In genomic region chr16:87647431-87648185, GRCh38 we compare ENCODE assay signal across 25 cellular contexts. TPM values are rescaled to one million over a fixed set of nuclear protein-coding genes. Genes with fewer than 3 reads are reported as not detected.
DNase-seq lines count a peak whose midpoint lies in the region; ATAC-seq, FAIRE-seq and TF ChIP-seq lines count a peak whose summit lies in the region.
"Had no signal": no experiment of that assay in that cellular context is flagged by ENCODE, and none has a peak within 500 bp of the region (broad histone marks: within the 10 kb centered on the region; RNA-seq: fewer than 3 reads in every experiment).

No MANE protein-coding gene starts in this region.

- H3K4me3 ChIP-seq in SK-N-SH (ENCODE audit: low read depth in 2 of 2, low read length in 1 of 2) (no peak overlapping the region), BLaER1 (no peak overlapping the region), NB4 (ENCODE audit: low read depth, low read length) (no peak overlapping the region), H1 (ENCODE audit: extremely low read depth in 1 of 4, insufficient read depth in 2 of 4, low read depth in 3 of 4, low read length in 4 of 4) (no peak overlapping the region)
- H3K4me3 ChIP-seq: HAP-1 had no signal

- H3K79me2 ChIP-seq in SK-N-SH (ENCODE audit: insufficient read depth) (no peaks in the 10 kb centered on the region), H1 (ENCODE audit: control insufficient read depth in 1 of 2, insufficient read depth in 2 of 2, low read length in 2 of 2) (no peaks in the 10 kb centered on the region; a peak in 1 of 4 replicates)

- no peak for ATAC-seq in SK-N-SH treated with all-trans-retinoic acid at 6 μM for 48 hours
- ATAC-seq in HG02885 (IDR thresholded peaks at IDR 0.05; ENCODE audit: poor library complexity, unreplicated experiment) = no peak

- POLR2A ChIA-PET in SK-N-SH (lab: Yijun Ruan, JAX) (no interaction called here), H1 (lab: Charles Lee; ENCODE audit: partially characterized antibody) (no interaction called here)

- CTCF ChIA-PET in SK-N-SH (lab: Yijun Ruan, JAX) (interaction anchor here (1.2 to 7.8 kb wide), 4 partner anchors 11 to 231 kb away, joined by 3 to 68 read pairs (median 6); no protein-coding TSS in a partner anchor), H1 (lab: Charles Lee; ENCODE audit: partially characterized antibody) (interaction anchor here (0.9 to 5.6 kb wide), 11 partner anchors 8 to 231 kb away, joined by 3 to 41 read pairs (median 6); no protein-coding TSS in a partner anchor)

- FAIRE-seq in H1 (lab: Jason Lieb, UNC) = no peak
- FAIRE-seq in H54 (lab: Jason Lieb, UNC) = no peak
- FAIRE-seq: G401.6, GM18507, GM19239, HTR-8/SVneo had no signal

- TF ChIP-seq EP300 in SK-N-SH (IDR thresholded peaks at IDR 0.05; ENCODE audit: borderline replicate concordance in 1 of 2, low read depth in 1 of 2, low read length in 1 of 2) (no peak), H1 (IDR thresholded peaks at IDR 0.05; ENCODE audit: borderline replicate concordance in 1 of 2, low read depth in 2 of 2, low read length in 2 of 2) (no peak)

- H3K9me3 ChIP-seq in SK-N-SH = no peaks in the 10 kb centered on the region
- no peaks in the 10 kb centered on the region for H3K9me3 ChIP-seq in BLaER1
- peaks cover 0 to 3% of the 10 kb centered on the region in 2 experiments; a peak in 1 of 4 replicates for H3K9me3 ChIP-seq in H1 (ENCODE audit: insufficient read depth in 2 of 2, low read depth in 1 of 2, low read length in 1 of 2)
- H3K9me3 ChIP-seq: HAP-1 had no signal

- H3K36me3 ChIP-seq in SK-N-SH (replicated peaks in 1 of 2; ENCODE audit: control insufficient read depth in 1 of 2, insufficient read depth in 2 of 2, low read length in 1 of 2) (no peaks in the 10 kb centered on the region), BLaER1 (no peaks in the 10 kb centered on the region), H1 (ENCODE audit: control insufficient read depth in 2 of 4, insufficient read depth in 4 of 4, low read length in 3 of 4) (peaks cover 0 to 9% (median 3%) of the 10 kb centered on the region in 4 experiments; a peak in 3 of 8 replicates)
- H3K36me3 ChIP-seq: HAP-1 had no signal

- no peaks in the 10 kb centered on the region for H3K9me2 ChIP-seq in SK-N-SH

- no peak overlapping the region for H3K27ac ChIP-seq in SK-N-SH (ENCODE audit: low read depth in 2 of 2, low read length in 1 of 2)
- H3K27ac ChIP-seq in BLaER1 = no peak overlapping the region
- no peak overlapping the region for H3K27ac ChIP-seq in H1 (ENCODE audit: low read depth, low read length)
- H3K27ac ChIP-seq: C4-2B had no signal

- H3K4me2 ChIP-seq in SK-N-SH = no peak overlapping the region
- peak overlapping the region; percentile 7; the same call in 1 of the 2 replicates for H3K4me2 ChIP-seq in BLaER1
- no peak overlapping the region for H3K4me2 ChIP-seq in H1 (ENCODE audit: insufficient read depth in 1 of 2, low read depth in 2 of 2, low read length in 2 of 2)

- H2BK20ac ChIP-seq in H1 (ENCODE audit: low read length) = no peak overlapping the region

- peaks cover 0 to 3% of the 10 kb centered on the region in 2 experiments; a peak in 1 of 4 replicates for H3K4me1 ChIP-seq in SK-N-SH (ENCODE audit: control insufficient read depth in 1 of 2, insufficient read depth in 2 of 2, low read depth in 1 of 2, low read length in 1 of 2)
- H3K4me1 ChIP-seq in BLaER1 = peaks cover 20% of the 10 kb centered on the region; the same call in 1 of the 2 replicates
- peaks cover 0 to 4% (median 0%) of the 10 kb centered on the region in 4 experiments; a peak in 2 of 7 replicates for H3K4me1 ChIP-seq in H1 (replicated peaks in 1 of 4; ENCODE audit: control insufficient read depth in 3 of 4, insufficient read depth in 4 of 4, low read length in 3 of 4)
- H3K4me1 ChIP-seq: HAP-1 had no signal

- H2AK5ac ChIP-seq in H1 (ENCODE audit: low read depth, low read length) = no peak overlapping the region

- no peak overlapping the region for H4K5ac ChIP-seq in H1 (ENCODE audit: insufficient read length, low read depth, low read length)

- H4K8ac ChIP-seq in H1 (ENCODE audit: extremely low read depth, insufficient read depth, low read length) = peak overlapping the region; percentile 86; the same call in 1 of the 2 replicates

- no peak overlapping the region for H3K18ac ChIP-seq in H1 (ENCODE audit: extremely low read depth, low read length)

- no peak overlapping the region for H2BK15ac ChIP-seq in H1 (ENCODE audit: low read length)

- peak; percentile 57 for DNase-seq in SK-N-SH
- peak; percentile 62 for DNase-seq in NB4 (ENCODE audit: low read depth)
- no peak for DNase-seq in H1 (ENCODE audit: low read depth in 1 of 2, low spot score in 2 of 2)
- no peak for DNase-seq in H54 (ENCODE audit: insufficient read length, low spot score)
- DNase-seq in HuH-7 (ENCODE audit: low spot score) = no peak
- DNase-seq: 8988T; CD8-positive, alpha-beta memory T cell; Kasumi-1; NCI-H1092 treated with DMSO at 0.1 percent for 48 hours; NCI-H1436 treated with DMSO at 0.1 percent for 48 hours; NCI-H2029 treated with DMSO at 0.1 percent for 48 hours; NCI-H2171; NCI-H345; SHP77 had no signal

- no peaks in the 10 kb centered on the region for H3F3A ChIP-seq in SK-N-SH (replicated peaks; ENCODE audit: insufficient read depth)

- no peaks in the 10 kb centered on the region for H4K20me1 ChIP-seq in SK-N-SH (ENCODE audit: insufficient read depth)
- H4K20me1 ChIP-seq in BLaER1 = no peaks in the 10 kb centered on the region; the same call in 1 of the 2 replicates
- peaks cover 0 to 7% of the 10 kb centered on the region in 2 experiments for H4K20me1 ChIP-seq in H1 (replicated peaks in 1 of 2; ENCODE audit: control insufficient read depth in 1 of 2, insufficient read depth in 2 of 2, low read length in 2 of 2)

- no peak overlapping the region for H2BK12ac ChIP-seq in H1 (ENCODE audit: low read depth, low read length)

- H4K91ac ChIP-seq in H1 (replicated peaks; ENCODE audit: insufficient read length, low read length) = no peak overlapping the region

- H3K23me2 ChIP-seq in H1 (ENCODE audit: low read depth, low read length) = no peaks in the 10 kb centered on the region

- H3K56ac ChIP-seq in H1 (replicated peaks; ENCODE audit: insufficient read length, low read depth, low read length) = no peak overlapping the region

- H3K14ac ChIP-seq in H1 (ENCODE audit: insufficient read length) = no peak overlapping the region

- no peak overlapping the region; the same call in 1 of the 2 replicates for H2BK5ac ChIP-seq in H1 (ENCODE audit: low read depth, low read length)

- H3K79me1 ChIP-seq in H1 (ENCODE audit: low read depth, low read length) = peaks cover 8% of the 10 kb centered on the region

- H3K9ac ChIP-seq in SK-N-SH (no peak overlapping the region), BLaER1 (no peak overlapping the region), H1 (replicated peaks in 1 of 4; ENCODE audit: extremely low read depth in 1 of 4, low read depth in 3 of 4, low read length in 3 of 4) (no peak overlapping the region)

- no peak for TF ChIP-seq POLR2A in NB4 (IDR thresholded peaks at IDR 0.05; ENCODE audit: extremely low read depth, insufficient read length)
- TF ChIP-seq POLR2A in H1 (IDR thresholded peaks at IDR 0.05; ENCODE audit: control extremely low read depth in 1 of 2, low read depth in 2 of 2, low read length in 2 of 2) = no peak
- TF ChIP-seq POLR2A in H54 (IDR thresholded peaks at IDR 0.05; ENCODE audit: low read depth, low read length) = no peak

- H3K27me3 ChIP-seq in SK-N-SH (ENCODE audit: insufficient read depth) (peaks cover 6% of the 10 kb centered on the region), BLaER1 (peaks cover 34% of the 10 kb centered on the region), H1 (replicated peaks in 1 of 4; ENCODE audit: control insufficient read depth in 3 of 4, extremely low read depth in 1 of 4, insufficient read depth in 3 of 4, low read length in 3 of 4) (no peaks in the 10 kb centered on the region)

- TF ChIP-seq RAD21 in SK-N-SH (IDR thresholded peaks at IDR 0.05; ENCODE audit: low read length) (no peak), H1 (IDR thresholded peaks at IDR 0.05 in 1 of 2, conservative IDR thresholded peaks at IDR 0.05 in 1 of 2; ENCODE audit: low read depth in 2 of 2, low read length in 2 of 2) (no peak)

- no peak overlapping the region for H2BK120ac ChIP-seq in H1 (replicated peaks; ENCODE audit: low read depth, low read length)

- no peak overlapping the region for H3K23ac ChIP-seq in H1 (ENCODE audit: insufficient read length)

- TF ChIP-seq CTCF in SK-N-SH (IDR thresholded peaks at IDR 0.05) = no peak
- TF ChIP-seq CTCF in NB4 (IDR thresholded peaks at IDR 0.05; ENCODE audit: low read depth, low read length) = no peak
- TF ChIP-seq CTCF in H1 (IDR thresholded peaks at IDR 0.05; ENCODE audit: control extremely low read depth in 1 of 3, insufficient read depth in 1 of 3, low read depth in 1 of 3, low read length in 3 of 3) = no peak

- no peak overlapping the region for H3K4ac ChIP-seq in H1 (replicated peaks; ENCODE audit: insufficient read length, low read depth, low read length)

- no peak overlapping the region for H2AFZ ChIP-seq in SK-N-SH (ENCODE audit: low read depth)
- no peak overlapping the region for H2AFZ ChIP-seq in H1 (ENCODE audit: low read length)

- WGBS in SK-N-SH (ENCODE audit: low lambda C conversion rate) = 64% methylated on average over 18 of the region's 33 CpGs
- WGBS in H1 (ENCODE audit: extremely low coverage in 1 of 2, insufficient coverage in 1 of 2, insufficient read length in 1 of 2, insufficient replicate concordance in 2 of 2, low coverage in 1 of 2, low lambda C conversion rate in 2 of 2, missing lambda C conversion rate in 1 of 2), 2 experiments = 89% methylated on average over 33 of the region's 33 CpGs; no CpG with 5 or more reads in 1 of the 2 experiments

TF ChIP-seq in SK-N-SH, 30 proteins besides CTCF, POLR2A, EP300 and RAD21 (continues in another document):
- TF ChIP-seq GABPA (IDR thresholded peaks at IDR 0.05; ENCODE audit: low read depth) (no peak), RXRA (IDR thresholded peaks at IDR 0.05; ENCODE audit: borderline replicate concordance, low read depth) (no peak)

TF ChIP-seq in SK-N-SH treated with all-trans-retinoic acid at 6 μM for 48 hours, 23 proteins besides CTCF, POLR2A, EP300 and RAD21 (continues in another document):
- no peak for TF ChIP-seq ZNF565 (CRISPR knock-in tag; conservative IDR thresholded peaks at IDR 0.05; ENCODE audit: low read depth)

TF ChIP-seq in H1, 55 proteins besides CTCF, POLR2A, EP300 and RAD21 (continues in another document):
- no peak for TF ChIP-seq SIX5 (IDR thresholded peaks at IDR 0.05; ENCODE audit: low read depth, low read length)

RNA-seq across cellular contexts. Expression of gene JPH3, which starts 45.3 kb away (rescaled TPM):
- polyA plus RNA-seq in SK-N-SH (2012; rRNA removed) (0.25 and 0.26 TPM in 2 replicates), H1 (2011; rRNA removed) (10.3 and 19.3 TPM in 2 replicates)
- polyA plus RNA-seq in SK-N-SH (2012; cell fraction: cytosol; rRNA removed) = 0.19 and 0.66 TPM in 2 replicates
- 0.15 and 0.20 TPM in 2 replicates for polyA plus RNA-seq in SK-N-SH (2012; cell fraction: nucleus; rRNA removed)
- total RNA-seq in H1 (2021; fragmentation: NEBNext Ultra II Directional; extraction: Animal tissue kit (Norgen Biotek cat#: 25700)) = 28.3 and 28.4 TPM in 2 replicates
- 16.6 TPM for polyA plus RNA-seq in H1 (2011; cell fraction: cytosol; rRNA removed)
- 21.3 TPM for polyA plus RNA-seq in H1 (2011; cell fraction: nucleus; rRNA removed)
- 10.2 to 20.9 TPM (median 18.6 TPM) in 4 replicates for polyA plus RNA-seq in H1 (2012, experiment 1 of 2)
- 15.9 TPM for polyA plus RNA-seq in H1 (2012, experiment 2 of 2)
- polyA plus RNA-seq in H1 (2013, experiment 1 of 2) = 13.8 TPM
- 14.8 TPM for polyA plus RNA-seq in H1 (2013, experiment 2 of 2)
- polyA minus RNA-seq in H1 (2011; rRNA and poly(A)+ RNA removed) = 6.4 and 9.5 TPM in 2 replicates
- polyA minus RNA-seq in H1 (2011; cell fraction: cytosol; rRNA and poly(A)+ RNA removed) = 15.0 TPM
- polyA minus RNA-seq in H1 (2011; cell fraction: nucleus; rRNA and poly(A)+ RNA removed) = 16.9 TPM
- total RNA-seq: CD8-positive, alpha-beta memory T cell; MCF 10A had no signal
- polyA plus RNA-seq: CD8-positive, alpha-beta memory T cell; IgD-negative memory B cell had no signal

Comparison
In these comparisons a context has a peak if more than half of its experiments do, and no peak if none do; other contexts are left out.
1. DNase-seq: peak in SK-N-SH (single experiment) and NB4 (single experiment); none in H1 (0 of 2), H54 (single experiment) and HuH-7 (single experiment).